ENCODE assay signal across 11 cellular contexts in genomic region chr15:96342143-96342466, GRCh38. TPM values are rescaled to one million over a fixed set of nuclear protein-coding genes. Genes with fewer than 3 reads are reported as not detected.
A peak's percentile ranks its signal among the peaks of the same experiment; 100 is the strongest.
DNase-seq lines count a peak whose midpoint lies in the region; ATAC-seq, FAIRE-seq and TF ChIP-seq lines count a peak whose summit lies in the region.
"Had no signal": no experiment of that assay in that cellular context is flagged by ENCODE, and none has a peak within 500 bp of the region (broad histone marks: within the 10 kb centered on the region; RNA-seq: fewer than 3 reads in every experiment).

No MANE protein-coding gene starts in this region.

- peak overlapping the region; percentile 58 for H3K27ac Mint-ChIP-seq in astrocyte (ENCODE audit: unreplicated experiment)
- H3K27ac Mint-ChIP-seq: activated naive CD8-positive, alpha-beta T cell; CD4-positive, CD25-positive, alpha-beta regulatory T cell had no signal

- no peak for ATAC-seq in HG03097 (IDR thresholded peaks at IDR 0.05; ENCODE audit: low FRiP score, unreplicated experiment)
- ATAC-seq in HG02973 (IDR thresholded peaks at IDR 0.05; ENCODE audit: unreplicated experiment) = no peak

- H3K4me1 Mint-ChIP-seq in astrocyte (ENCODE audit: low read depth, unreplicated experiment) = peaks cover 57% of the 10 kb centered on the region

- DNase-seq in HCEC 1CT = peak; percentile 25
- DNase-seq in astrocyte (ENCODE audit: low read depth) = no peak
- DNase-seq in iris pigment epithelial cell (ENCODE audit: low read depth) = peak; percentile 31
- no peak for DNase-seq in activated T-cell treated with anti-CD3 and anti-CD28 coated beads for 4 hours
- DNase-seq in AG08396 (ENCODE audit: low spot score) = no peak
- DNase-seq: CD4-positive, CD25-positive, alpha-beta regulatory T cell had no signal

- H3K9ac ChIP-seq in astrocyte (ENCODE audit: low read length) = peak overlapping the region; percentile 96
- peak overlapping the region; percentile 85 for H3K9ac ChIP-seq in skeletal muscle satellite cell (ENCODE audit: low read depth, low read length)

- H3K36me3 ChIP-seq in astrocyte (ENCODE audit: insufficient read depth, low read length) = peaks cover 36% of the 10 kb centered on the region
- peaks cover 72% of the 10 kb centered on the region for H3K36me3 ChIP-seq in skeletal muscle satellite cell (ENCODE audit: insufficient read depth, low read length)

- H3K4me3 ChIP-seq in astrocyte (ENCODE audit: insufficient read depth, low read depth, low read length) (peak overlapping the region; percentile 52), skeletal muscle satellite cell (ENCODE audit: low read length) (peak overlapping the region; percentile 71)

- peaks cover 99% of the 10 kb centered on the region for H3K79me2 ChIP-seq in astrocyte (ENCODE audit: insufficient read depth, low read length)

- peaks cover 12% of the 10 kb centered on the region for H3K9me3 Mint-ChIP-seq in astrocyte (ENCODE audit: unreplicated experiment)

- H3K4me3 Mint-ChIP-seq in astrocyte (ENCODE audit: unreplicated experiment) = peak overlapping the region; percentile 68

- peak overlapping the region; percentile 90 for H3K27ac ChIP-seq in astrocyte (ENCODE audit: low read depth, low read length)
- H3K27ac ChIP-seq: SJSA1 had no signal

- peaks cover 49% of the 10 kb centered on the region for H3K27me3 Mint-ChIP-seq in astrocyte (ENCODE audit: low read depth, unreplicated experiment)

- H3K27me3 ChIP-seq in astrocyte (ENCODE audit: insufficient read depth, low read length) (no peaks in the 10 kb centered on the region), skeletal muscle satellite cell (ENCODE audit: control insufficient read depth, insufficient read depth, low read length) (no peaks in the 10 kb centered on the region)
- H3K27me3 ChIP-seq: SJSA1 had no signal

- peaks cover 47% of the 10 kb centered on the region for H4K20me1 ChIP-seq in astrocyte (ENCODE audit: insufficient read depth, low read length)

- no peak for FAIRE-seq in astrocyte (lab: Jason Lieb, UNC)

- peaks cover 54% of the 10 kb centered on the region for H3K4me1 ChIP-seq in astrocyte (ENCODE audit: insufficient read depth, low read length)
- H3K4me1 ChIP-seq in skeletal muscle satellite cell (ENCODE audit: control insufficient read depth, insufficient read depth, low read length) = peaks cover 33% of the 10 kb centered on the region

- no peak overlapping the region for H2AFZ ChIP-seq in astrocyte (ENCODE audit: low read depth, low read length)

- peak overlapping the region; percentile 93 for H3K4me2 ChIP-seq in astrocyte (ENCODE audit: low read length)
- peak overlapping the region; percentile 78 for H3K4me2 ChIP-seq in skeletal muscle satellite cell (ENCODE audit: low read length)

- H3K9me3 ChIP-seq in astrocyte (ENCODE audit: insufficient read depth, low read depth, low read length) = no peaks in the 10 kb centered on the region
- no peaks in the 10 kb centered on the region for H3K9me3 ChIP-seq in skeletal muscle satellite cell (replicated peaks; ENCODE audit: low read length)
- H3K9me3 ChIP-seq: SJSA1 had no signal

- TF ChIP-seq CTCF in astrocyte (IDR thresholded peaks at IDR 0.05; ENCODE audit: insufficient read depth, low read depth, low read length) = no peak

- H3K36me3 Mint-ChIP-seq in astrocyte (ENCODE audit: low read depth, unreplicated experiment) = peaks cover 31% of the 10 kb centered on the region
- H3K36me3 Mint-ChIP-seq: CD4-positive, CD25-positive, alpha-beta regulatory T cell had no signal

RNA-seq across cellular contexts. Expression of gene NR2F2, which starts 11.6 kb away (rescaled TPM):
- total RNA-seq in astrocyte = 59.0 and 75.8 TPM in 2 replicates
- 9.9 and 10.0 TPM in 2 replicates for total RNA-seq in skeletal muscle satellite cell (2012; rRNA removed)
- total RNA-seq: CD4-positive, CD25-positive, alpha-beta regulatory T cell had no signal

Comparison
In these comparisons a context has a peak if more than half of its experiments do, and no peak if none do; other contexts are left out.
1. DNase-seq: peak in HCEC 1CT (single experiment) and iris pigment epithelial cell (single experiment); none in astrocyte (single experiment), activated T-cell treated with anti-CD3 and anti-CD28 coated beads for 4 hours (single experiment) and AG08396 (single experiment).